In genomic region chrX:113412106-113412505, GRCh38 we compare ENCODE assay signal across 28 cellular contexts.
"Had no signal": no experiment of that assay in that cellular context is flagged by ENCODE, and none has a peak within 500 bp of the region (broad histone marks: within the 10 kb centered on the region; RNA-seq: fewer than 3 reads in every experiment).

No MANE protein-coding gene starts in this region.

- H3K36me3 ChIP-seq: neural progenitor cell, ovary, right lobe of liver, sigmoid colon, stomach, thoracic aorta, thyroid gland, tibial nerve, upper lobe of left lung, vagina had no signal

- H3K9ac ChIP-seq: neural progenitor cell, parathyroid adenoma had no signal

- H3K4me3 ChIP-seq: neural progenitor cell, ovary, psoas muscle, right lobe of liver, sigmoid colon, stomach, thoracic aorta, thyroid gland, tibial nerve, upper lobe of left lung, vagina had no signal

- H3K4me2 ChIP-seq: neural progenitor cell had no signal

- H3K4me1 ChIP-seq: neural progenitor cell, parathyroid adenoma, psoas muscle, right lobe of liver, sigmoid colon, stomach, thyroid gland, tibial nerve, upper lobe of left lung, vagina had no signal

- H3K79me2 ChIP-seq: parathyroid adenoma had no signal

- H3K36me3 Mint-ChIP-seq: neural progenitor cell; stimulated activated effector memory CD8-positive, alpha-beta T cell treated with anti-CD3 and anti-CD28 coated beads, Interleukin-12 subunit alpha, Interleukin-12 subunit beta, amount 100 ng/mL, for 72 hours; stimulated activated naive B cell treated with anti-CD40 and anti-IgM and Interleukin-4, amounts not matched to agents 10 μg/mL and 1 μg/mL and 100 μg/mL, for 72 hours had no signal

- H3K27ac Mint-ChIP-seq: nephron; neural progenitor cell; progenitor cell of endocrine pancreas; stimulated activated effector memory CD8-positive, alpha-beta T cell treated with anti-CD3 and anti-CD28 coated beads, Interleukin-12 subunit alpha, Interleukin-12 subunit beta, amount 100 ng/mL, for 72 hours; stimulated activated naive B cell treated with anti-CD40 and anti-IgM and Interleukin-4, amounts not matched to agents 10 μg/mL and 1 μg/mL and 100 μg/mL, for 72 hours; stimulated activated naive CD8-positive, alpha-beta T cell treated with anti-CD3 and anti-CD28 coated beads, Interleukin-15, Interleukin-2, amounts not matched to agents 100 ng/mL and 50 ng/mL, for 24 hours had no signal

- H3K9me3 ChIP-seq: psoas muscle, right lobe of liver, sigmoid colon, thoracic aorta, thyroid gland, tibial nerve, upper lobe of left lung, vagina had no signal

- DNase-seq: occipital lobe; ovary; posterior cingulate gyrus; psoas muscle; right cardiac atrium; right lobe of liver; sigmoid colon; small intestine; stimulated activated CD4-positive, alpha-beta T cell treated with anti-CD3 and anti-CD28 coated beads, Interleukin-15, amount 100 ng/mL, for 24 hours; stimulated activated CD4-positive, alpha-beta T cell treated with anti-CD3 and anti-CD28 coated beads, Interleukin-2, amount 100 ng/mL, for 24 hours; stimulated activated CD4-positive, alpha-beta T cell treated with anti-CD3 and anti-CD28 coated beads, Interleukin-2, amount 100 ng/mL, for 48 hours; stimulated activated CD4-positive, alpha-beta T cell treated with anti-CD3 and anti-CD28 coated beads, Interleukin-4, amount 100 ng/mL, for 24 hours; stimulated activated naive B cell treated with anti-CD40 and anti-IgM and Interleukin-4, amounts not matched to agents 10 μg/mL and 1 μg/mL and 100 μg/mL, for 72 hours; stimulated activated naive CD4-positive, alpha-beta T cell treated with Interleukin-2 at 50 U/mL for 16 hours; stomach; thyroid gland; trophoblast cell; upper lobe of left lung had no signal

- FAIRE-seq: urothelium cell line had no signal

- H3K27me3 ChIP-seq: neural progenitor cell, ovary, right lobe of liver, thyroid gland, tibial nerve, upper lobe of left lung, vagina had no signal

- H3K4me3 Mint-ChIP-seq: nephron; neural progenitor cell; stimulated activated effector memory CD8-positive, alpha-beta T cell treated with anti-CD3 and anti-CD28 coated beads, Interleukin-12 subunit alpha, Interleukin-12 subunit beta, amount 100 ng/mL, for 72 hours; stimulated activated naive B cell treated with anti-CD40 and anti-IgM and Interleukin-4, amounts not matched to agents 10 μg/mL and 1 μg/mL and 100 μg/mL, for 72 hours; stimulated activated naive CD8-positive, alpha-beta T cell treated with anti-CD3 and anti-CD28 coated beads, Interleukin-15, Interleukin-2, amounts not matched to agents 100 ng/mL and 50 ng/mL, for 24 hours had no signal

- H3K27ac ChIP-seq: neural progenitor cell, ovary, parathyroid adenoma, psoas muscle, right lobe of liver, sigmoid colon, stomach, thoracic aorta, thyroid gland, tibial nerve, upper lobe of left lung, vagina had no signal

- H3K27me3 Mint-ChIP-seq: progenitor cell of endocrine pancreas; stimulated activated naive B cell treated with anti-CD40 and anti-IgM and Interleukin-4, amounts not matched to agents 10 μg/mL and 1 μg/mL and 100 μg/mL, for 72 hours; stimulated activated naive CD8-positive, alpha-beta T cell treated with anti-CD3 and anti-CD28 coated beads, Interleukin-15, Interleukin-2, amounts not matched to agents 100 ng/mL and 50 ng/mL, for 24 hours had no signal

- H3K4me1 Mint-ChIP-seq: nephron; neural progenitor cell; stimulated activated effector memory CD8-positive, alpha-beta T cell treated with anti-CD3 and anti-CD28 coated beads, Interleukin-12 subunit alpha, Interleukin-12 subunit beta, amount 100 ng/mL, for 72 hours; stimulated activated naive B cell treated with anti-CD40 and anti-IgM and Interleukin-4, amounts not matched to agents 10 μg/mL and 1 μg/mL and 100 μg/mL, for 72 hours had no signal

- H2AFZ ChIP-seq: neural progenitor cell, parathyroid adenoma had no signal
